In genomic region chr1:2942410-2942809, GRCh38 we compare ENCODE assay signal across 15 cellular contexts.
DNase-seq lines count a peak whose midpoint lies in the region; ATAC-seq and TF ChIP-seq lines count a peak whose summit lies in the region.
"Had no signal": no experiment of that assay in that cellular context is flagged by ENCODE, and none has a peak within 500 bp of the region (broad histone marks: within the 10 kb centered on the region; RNA-seq: fewer than 3 reads in every experiment).

No MANE protein-coding gene starts in this region.

- H3K4me3 ChIP-seq in heart right ventricle = no peak overlapping the region
- H3K4me3 ChIP-seq in osteoblast (ENCODE audit: insufficient read depth, low read length) = no peak overlapping the region
- H3K4me3 ChIP-seq in aorta (ENCODE audit: low read length in 2 of 2) = no peak overlapping the region
- H3K4me3 ChIP-seq in body of pancreas = no peak overlapping the region
- H3K4me3 ChIP-seq: BLaER1 treated with 17β-estradiol and CSF1 and Interleukin-3, amounts not matched to agents 10 nM and 100 nM; GM23338 had no signal

- 83 to 88% methylated on average over 5 of the region's 5 CpGs for WGBS in heart right ventricle, 2 donors
- WGBS in aorta, 2 donors = 84 to 89% methylated on average over 5 of the region's 5 CpGs
- 73 to 95% methylated on average over 3 to 5 of the region's 5 CpGs for WGBS in body of pancreas, 2 donors

- H3K9me3 ChIP-seq in heart right ventricle (peaks cover 0 to 29% (median 16%) of the 10 kb centered on the region in 11 donors), osteoblast (ENCODE audit: low read depth, low read length) (peaks cover 2% of the 10 kb centered on the region), aorta (ENCODE audit: control insufficient read depth, low read length) (no peaks in the 10 kb centered on the region), body of pancreas (no peaks in the 10 kb centered on the region)

- DNase-seq in left ventricle myocardium superior (peak; percentile 8), heart right ventricle (no peak), chondrocyte (ENCODE audit: low spot score) (peak; percentile 72), osteoblast (ENCODE audit: insufficient read length, low spot score, missing footprints) (peak; percentile 56), aorta (peak; percentile 34 to 75), body of pancreas (no peak)
- DNase-seq: ACHN; CD4-positive, CD25-positive, alpha-beta regulatory T cell; DMS53; GF-D8; H7 had no signal

- H2AFZ ChIP-seq in osteoblast (ENCODE audit: low read length) = no peak overlapping the region
- H2AFZ ChIP-seq: GM23338 had no signal

- ATAC-seq in left ventricle myocardium superior (no peak), heart right ventricle (no peak), aorta (ENCODE audit: low FRiP score) (no peak), GM19035 (IDR thresholded peaks at IDR 0.05; ENCODE audit: unreplicated experiment) (no peak), body of pancreas (no peak)
- ATAC-seq: GM23338 had no signal

- peaks cover 0 to 17% (median 11%) of the 10 kb centered on the region in 7 donors for H3K27me3 ChIP-seq in heart right ventricle
- no peaks in the 10 kb centered on the region for H3K27me3 ChIP-seq in osteoblast (ENCODE audit: insufficient read depth, low read length)
- H3K27me3 ChIP-seq in aorta (ENCODE audit: control insufficient read depth in 1 of 2, insufficient read depth in 2 of 2, low read length in 1 of 2) = no peaks in the 10 kb centered on the region
- H3K27me3 ChIP-seq in body of pancreas = no peaks in the 10 kb centered on the region

- no peaks in the 10 kb centered on the region for H3K36me3 ChIP-seq in heart right ventricle
- no peaks in the 10 kb centered on the region for H3K36me3 ChIP-seq in osteoblast (ENCODE audit: insufficient read depth, low read length)
- no peaks in the 10 kb centered on the region for H3K36me3 ChIP-seq in aorta (ENCODE audit: control insufficient read depth in 1 of 2, insufficient read depth in 2 of 2, low read length in 1 of 2)
- no peaks in the 10 kb centered on the region for H3K36me3 ChIP-seq in body of pancreas (replicated peaks in 1 of 2; ENCODE audit: insufficient read depth in 1 of 2, low read depth in 2 of 2)
- H3K36me3 ChIP-seq: BLaER1 treated with 17β-estradiol and CSF1 and Interleukin-3, amounts not matched to agents 10 nM and 100 nM had no signal

- H3K4me1 ChIP-seq in heart right ventricle (no peaks in the 10 kb centered on the region), osteoblast (ENCODE audit: insufficient read depth, low read length) (no peaks in the 10 kb centered on the region), aorta (ENCODE audit: control insufficient read depth in 1 of 2, insufficient read depth in 2 of 2, low read length in 2 of 2) (no peaks in the 10 kb centered on the region), body of pancreas (no peaks in the 10 kb centered on the region)

- no peaks in the 10 kb centered on the region for H4K20me1 ChIP-seq in osteoblast (ENCODE audit: insufficient read depth, low read length)
- H4K20me1 ChIP-seq: BLaER1 treated with 17β-estradiol and CSF1 and Interleukin-3, amounts not matched to agents 10 nM and 100 nM had no signal

- H3K4me2 ChIP-seq in osteoblast (ENCODE audit: insufficient read depth, low read length) = no peak overlapping the region
- H3K4me2 ChIP-seq: BLaER1 treated with 17β-estradiol and CSF1 and Interleukin-3, amounts not matched to agents 10 nM and 100 nM; GM23338 had no signal

- H3K4me3 Mint-ChIP-seq in chondrocyte (ENCODE audit: unreplicated experiment) = no peak overlapping the region
- H3K4me3 Mint-ChIP-seq: CD4-positive, CD25-positive, alpha-beta regulatory T cell; GM23338 had no signal

- H3K27ac Mint-ChIP-seq in chondrocyte (ENCODE audit: unreplicated experiment) = no peak overlapping the region
- H3K27ac Mint-ChIP-seq: CD4-positive, CD25-positive, alpha-beta regulatory T cell; GM23338 had no signal

- no peaks in the 10 kb centered on the region for H3K4me1 Mint-ChIP-seq in chondrocyte (ENCODE audit: low read depth)
- H3K4me1 Mint-ChIP-seq: CD4-positive, CD25-positive, alpha-beta regulatory T cell; GM23338 had no signal

- TF ChIP-seq CTCF in heart right ventricle (IDR thresholded peaks at IDR 0.05) = no peak
- no peak for TF ChIP-seq CTCF in chondrocyte (IDR thresholded peaks at IDR 0.05)
- TF ChIP-seq CTCF in osteoblast (IDR thresholded peaks at IDR 0.05; ENCODE audit: extremely low read depth, low read depth, low read length) = no peak
- TF ChIP-seq CTCF in body of pancreas (IDR thresholded peaks at IDR 0.05) = no peak

- H3K79me2 ChIP-seq in osteoblast (ENCODE audit: insufficient read depth, low read length) = no peaks in the 10 kb centered on the region

- intact Hi-C loops in left ventricle myocardium superior (cut with micrococcal nuclease) = no loop called here
- intact Hi-C loops in heart right ventricle (cut with DNase I) = no loop called here
- intact Hi-C loops in aorta (cut with DNase I) = no loop called here
- intact Hi-C loops in body of pancreas (cut with DNase I) = no loop called here

- TF ChIP-seq POLR2A in body of pancreas (IDR thresholded peaks at IDR 0.05) = no peak

- H3K27ac ChIP-seq in heart right ventricle (no peak overlapping the region), osteoblast (ENCODE audit: low read depth, low read length) (no peak overlapping the region), aorta (ENCODE audit: low read depth in 1 of 2, low read length in 2 of 2) (no peak overlapping the region), body of pancreas (no peak overlapping the region)
- H3K27ac ChIP-seq: BLaER1 treated with 17β-estradiol and CSF1 and Interleukin-3, amounts not matched to agents 10 nM and 100 nM; HL-60 had no signal

- no peaks in the 10 kb centered on the region for H3K27me3 Mint-ChIP-seq in chondrocyte (ENCODE audit: low read depth)
- H3K27me3 Mint-ChIP-seq: CD4-positive, CD25-positive, alpha-beta regulatory T cell had no signal

- H3K9me3 Mint-ChIP-seq in chondrocyte (ENCODE audit: low read depth) = peaks cover 24% of the 10 kb centered on the region

- H3K36me3 Mint-ChIP-seq in chondrocyte (ENCODE audit: low read depth) = no peaks in the 10 kb centered on the region
- H3K36me3 Mint-ChIP-seq: CD4-positive, CD25-positive, alpha-beta regulatory T cell had no signal

Comparison
In these comparisons a context has a peak if more than half of its experiments do, and no peak if none do; other contexts are left out.
1. DNase-seq: peak in left ventricle myocardium superior (single experiment), chondrocyte (single experiment), osteoblast (single experiment) and aorta (2 of 2); none in heart right ventricle (0 of 2) and body of pancreas (0 of 4).